ENCODE assay signal across 10 cellular contexts in genomic region chr15:78620021-78620838, GRCh38. TPM values are rescaled to one million over a fixed set of nuclear protein-coding genes. Genes with fewer than 3 reads are reported as not detected.
DNase-seq lines count a peak whose midpoint lies in the region; ATAC-seq and TF ChIP-seq lines count a peak whose summit lies in the region.
"Had no signal": no experiment of that assay in that cellular context is flagged by ENCODE, and none has a peak within 500 bp of the region (broad histone marks: within the 10 kb centered on the region; RNA-seq: fewer than 3 reads in every experiment).

No MANE protein-coding gene starts in this region.

- WGBS in iPS DF 6.9 (ENCODE audit: insufficient coverage, insufficient read length): no CpG with 5 or more reads among the region's 82 CpGs
- WGBS in spleen, 5 donors: 1 to 3% (median 2%) methylated on average over 17 to 82 of the region's 82 CpGs

- TF ChIP-seq POLR2A in spleen (IDR thresholded peaks at IDR 0.05): no peak

- peaks cover 23% of the 10 kb centered on the region for H3K4me1 Mint-ChIP-seq in WTC11
- H3K4me1 Mint-ChIP-seq: central memory CD8-positive, alpha-beta T cell had no signal

- H3K27me3 ChIP-seq in iPS DF 6.9 (ENCODE audit: control insufficient read depth, insufficient read depth, low read length): peaks cover 12% of the 10 kb centered on the region; the same call in 1 of the 2 replicates
- H3K27me3 ChIP-seq in spleen (replicated peaks in 1 of 7): peaks cover 0 to 63% (median 39%) of the 10 kb centered on the region in 7 donors

- H3K9me3 Mint-ChIP-seq in WTC11: no peaks in the 10 kb centered on the region
- H3K9me3 Mint-ChIP-seq: CD4-positive, CD25-positive, alpha-beta regulatory T cell; central memory CD8-positive, alpha-beta T cell had no signal

- H3K27me3 Mint-ChIP-seq in WTC11 (ENCODE audit: low read depth): peaks cover 48% of the 10 kb centered on the region

- H3K4me1 ChIP-seq in iPS DF 6.9 (ENCODE audit: control insufficient read depth, insufficient read depth, low read length) (peaks cover 1% of the 10 kb centered on the region; the same call in 1 of the 2 replicates), spleen (peaks cover 10 to 25% (median 19%) of the 10 kb centered on the region in 6 donors)

- H3K36me3 ChIP-seq in iPS DF 6.9 (ENCODE audit: control insufficient read depth, insufficient read depth, low read length): no peaks in the 10 kb centered on the region; the same call in 1 of the 2 replicates
- H3K36me3 ChIP-seq in spleen: no peaks in the 10 kb centered on the region

- TF ChIP-seq CTCF in WTC11 (IDR thresholded peaks at IDR 0.05) (no peak), spleen (IDR thresholded peaks at IDR 0.05 in 8 of 11, conservative IDR thresholded peaks at IDR 0.05 in 3 of 11) (peak in 1 of 11 experiments; percentile 19)

- peak overlapping the region; percentile 74 for H3K4me3 Mint-ChIP-seq in WTC11
- H3K4me3 Mint-ChIP-seq: central memory CD8-positive, alpha-beta T cell had no signal

- POLR2A ChIA-PET in WTC11 (lab: Charles Lee): interaction anchor here (1.1 to 1.3 kb wide), 2 partner anchors 20 to 55 kb away, joined by 3 read pairs; partner anchors contain the start of gene CHRNA5

- H3K36me3 Mint-ChIP-seq in WTC11: no peaks in the 10 kb centered on the region
- H3K36me3 Mint-ChIP-seq: CD4-positive, CD25-positive, alpha-beta regulatory T cell had no signal

- intact Hi-C loops in spleen (cut with DNase I; ENCODE audit: low total_unique reads): no loop called here

- H3K4me3 ChIP-seq in iPS DF 6.9 (ENCODE audit: low read length): peak overlapping the region; percentile 47
- peak overlapping the region in 7 of 8 donors; percentile 17 to 60 (median 33) for H3K4me3 ChIP-seq in spleen

- H3K27ac ChIP-seq in iPS DF 6.9 (ENCODE audit: low read length): no peak overlapping the region
- H3K27ac ChIP-seq in spleen: no peak overlapping the region

- peak; percentile 9 for DNase-seq in NCI-H2196 (lab: John Stamatoyannopoulos, UW; ENCODE audit: unreplicated experiment)
- DNase-seq in NCI-H2196 treated with DMSO at 0.1 percent for 48 hours (lab: John Stamatoyannopoulos, UW; ENCODE audit: unreplicated experiment): no peak
- DNase-seq in WTC11 (ENCODE audit: low spot score): peak; percentile 69
- no peak for DNase-seq in iPS DF 6.9 (ENCODE audit: low read depth, low spot score)
- DNase-seq in spleen: no peak
- no peak for DNase-seq in anterior cingulate cortex (lab: John Stamatoyannopoulos, UW)
- no peak for DNase-seq in Kasumi-1 (lab: John Stamatoyannopoulos, UW)
- DNase-seq: CD4-positive, CD25-positive, alpha-beta regulatory T cell had no signal

- no peaks in the 10 kb centered on the region for H3K9me3 ChIP-seq in iPS DF 6.9 (ENCODE audit: control insufficient read depth, insufficient read depth, low read length)
- no peaks in the 10 kb centered on the region for H3K9me3 ChIP-seq in spleen

- CTCF ChIA-PET in WTC11 (lab: Charles Lee): interaction anchor here (0.6 to 5.0 kb wide), 26 partner anchors 8 to 577 kb away, joined by 3 to 75 read pairs (median 4); partner anchors contain the start of genes CHRNA5, CHRNB4 and IREB2

- no peak overlapping the region for H3K27ac Mint-ChIP-seq in WTC11
- H3K27ac Mint-ChIP-seq: CD4-positive, CD25-positive, alpha-beta regulatory T cell had no signal

- ATAC-seq in WTC11: peak; percentile 61
- ATAC-seq in HG03039 (IDR thresholded peaks at IDR 0.05; ENCODE audit: unreplicated experiment): no peak

TF ChIP-seq in WTC11, 78 proteins besides CTCF, POLR2A, EP300 and RAD21:
- 0 out of 2 replicates have a peak, but pooled peaks have one; percentile 26 for TF ChIP-seq IRF1 (CRISPR knock-in tag; IDR thresholded peaks at IDR 0.05)
- peak; percentile 29; the same call in 1 of the 2 replicates for TF ChIP-seq TEAD1 (CRISPR knock-in tag; IDR thresholded peaks at IDR 0.05)
- TF ChIP-seq HMGXB4 (CRISPR knock-in tag; IDR thresholded peaks at IDR 0.05): peak; percentile 87
- TF ChIP-seq ETV6 (CRISPR knock-in tag; IDR thresholded peaks at IDR 0.05): 0 out of 2 replicates have a peak, but pooled peaks have one; percentile 17
- TF ChIP-seq ZNF121 (CRISPR knock-in tag; IDR thresholded peaks at IDR 0.05): no peak
- TF ChIP-seq USF2 (CRISPR knock-in tag; IDR thresholded peaks at IDR 0.05): 0 out of 2 replicates have a peak, but pooled peaks have one; percentile 13
- no peak for TF ChIP-seq PREB (CRISPR knock-in tag; IDR thresholded peaks at IDR 0.05; ENCODE audit: borderline replicate concordance)
- TF ChIP-seq ZNF138 (CRISPR knock-in tag; conservative IDR thresholded peaks at IDR 0.05): 0 out of 2 replicates have a peak, but pooled peaks have one; percentile 17
- peak; percentile 68 for TF ChIP-seq ZNF423 (CRISPR knock-in tag; IDR thresholded peaks at IDR 0.05)

RNA-seq across cellular contexts. Expression of gene CHRNA3, which starts 0.6 kb away (rescaled TPM):
- total RNA-seq in WTC11 (2021): 2.2 to 4.4 TPM (median 3.2 TPM) in 3 replicates
- total RNA-seq in spleen: under 1 TPM in 5 of 7 donors, not detected in 2; 0.23 to 0.66 (median 0.46) TPM
- 1 to 10 TPM in 1 of 3 donors, under 1 TPM in 2; 0.48 to 1.6 (median 0.74) TPM for polyA plus RNA-seq in spleen
- total RNA-seq: CD4-positive, CD25-positive, alpha-beta regulatory T cell had no signal

RNA-seq across cellular contexts. Expression of gene CHRNB4, which starts 20.8 kb away (rescaled TPM):
- total RNA-seq in WTC11 (2021) (3.7 to 10.1 TPM (median 4.0 TPM) in 3 replicates), spleen (1 to 10 TPM in 1 of 7 donors, under 1 TPM in 6; 0.17 to 1.1 (median 0.28) TPM)
- under 1 TPM; 0.07 to 0.22 (median 0.12) TPM for polyA plus RNA-seq in spleen
- total RNA-seq: CD4-positive, CD25-positive, alpha-beta regulatory T cell had no signal
- polyA plus RNA-seq: CD4-positive, CD25-positive, alpha-beta regulatory T cell had no signal

RNA-seq across cellular contexts. Expression of gene CHRNA5, which starts 54.9 kb away (rescaled TPM):
- total RNA-seq in WTC11 (2021) (21.0 to 23.3 TPM (median 21.2 TPM) in 3 replicates), spleen (1 to 10 TPM in 2 of 7 donors, under 1 TPM in 5; 0.39 to 2.2 (median 0.64) TPM)
- polyA plus RNA-seq in spleen: under 1 TPM; 0.11 to 0.24 (median 0.19) TPM

Comparison
In these comparisons a context has a peak if more than half of its experiments do, and no peak if none do; other contexts are left out.
1. DNase-seq: peak in NCI-H2196 (single experiment) and WTC11 (single experiment); none in NCI-H2196 treated with DMSO at 0.1 percent for 48 hours (single experiment), iPS DF 6.9 (single experiment), spleen (single experiment), anterior cingulate cortex (0 of 58) and Kasumi-1 (0 of 2).